In the genomic region with DNA sequence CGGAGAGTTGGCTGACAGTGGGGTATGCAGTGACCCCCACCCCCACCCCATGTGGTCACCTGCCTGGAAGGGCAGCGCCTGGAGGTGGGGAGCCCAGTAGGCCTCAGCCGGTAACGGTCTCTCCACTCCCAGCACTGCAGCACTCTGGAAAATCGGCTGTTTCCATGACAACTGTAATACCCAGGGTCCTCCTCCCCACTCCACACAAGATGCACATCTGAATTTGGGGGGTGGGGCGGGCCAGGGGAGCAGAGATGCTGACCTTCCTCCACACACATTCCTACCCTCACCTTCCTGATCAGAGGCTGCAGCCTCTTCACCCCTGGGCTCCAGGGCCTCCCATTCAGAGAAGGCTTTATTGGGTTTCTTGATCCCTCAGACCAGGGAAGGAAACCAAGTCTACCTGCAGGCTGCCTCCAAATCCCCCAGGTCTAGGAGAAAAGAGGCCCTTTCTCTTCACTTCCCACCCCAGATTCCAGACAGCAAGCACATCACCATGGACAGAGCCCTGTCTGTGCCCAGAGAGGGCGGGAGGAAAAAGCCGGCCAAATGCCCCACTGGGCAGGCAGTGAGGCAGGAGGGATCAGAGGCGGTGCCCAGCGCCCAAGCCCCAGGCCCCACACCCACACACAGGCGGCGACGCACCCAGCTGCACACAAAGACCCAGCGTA, we compare ENCODE assay signal across 16 cellular contexts. TPM values are rescaled to one million over a fixed set of nuclear protein-coding genes. Genes with fewer than 3 reads are reported as not detected.
DNase-seq lines count a peak whose midpoint lies in the region; ATAC-seq and TF ChIP-seq lines count a peak whose summit lies in the region.
"Had no signal": no experiment of that assay in that cellular context is flagged by ENCODE, and none has a peak within 500 bp of the region (broad histone marks: within the 10 kb centered on the region; RNA-seq: fewer than 3 reads in every experiment).

No MANE protein-coding gene starts in this region.

- CTCF ChIA-PET in MCF 10A (lab: Yijun Ruan, JAX), result no interaction called here
- CTCF ChIA-PET in activated CD8-positive, alpha-beta T cell treated with anti-CD3 and anti-CD28 coated beads for 36 hours (lab: Charles Lee), result no interaction called here

- POLR2A ChIA-PET in MCF 10A (lab: Yijun Ruan, JAX), result no interaction called here
- POLR2A ChIA-PET in activated CD8-positive, alpha-beta T cell treated with anti-CD3 and anti-CD28 coated beads for 36 hours (lab: Charles Lee), result no interaction called here

- TF ChIP-seq POLR2A in breast epithelium (IDR thresholded peaks at IDR 0.05) (no peak), uterus (IDR thresholded peaks at IDR 0.05) (no peak)

- H3K9ac ChIP-seq in endodermal cell (ENCODE audit: extremely low read depth, low read length, poor library complexity, severe bottlenecking), result no peak overlapping the region

- no TSS peak for BruUV-seq in MCF 10A (replicated peaks; lab: Mats Ljungman, UMichigan)

- H3K27me3 Mint-ChIP-seq in MCF 10A (ENCODE audit: insufficient read depth, unreplicated experiment) (peaks cover 29% of the 10 kb centered on the region), endodermal cell (ENCODE audit: insufficient read depth) (peaks cover 38% of the 10 kb centered on the region)
- H3K27me3 Mint-ChIP-seq in activated CD8-positive, alpha-beta T cell treated with anti-CD3 and anti-CD28 coated beads for 36 hours, result peaks cover 9% of the 10 kb centered on the region

- H3K36me3 ChIP-seq in breast epithelium, result no peaks in the 10 kb centered on the region
- H3K36me3 ChIP-seq in endodermal cell (ENCODE audit: control insufficient read depth, insufficient read depth, low read length), result no peaks in the 10 kb centered on the region
- no peaks in the 10 kb centered on the region for H3K36me3 ChIP-seq in mucosa of descending colon (ENCODE audit: low read depth)
- no peaks in the 10 kb centered on the region for H3K36me3 ChIP-seq in uterus
- H3K36me3 ChIP-seq: thyroid gland had no signal

- ATAC-seq in mucosa of descending colon (peak; percentile 57), HG02885 (IDR thresholded peaks at IDR 0.05; ENCODE audit: poor library complexity, unreplicated experiment) (no peak)
- ATAC-seq in activated CD8-positive, alpha-beta T cell treated with anti-CD3 and anti-CD28 coated beads for 36 hours, result no peak

- 43 to 59% methylated on average over 3 to 14 of the region's 14 CpGs for WGBS in endodermal cell (ENCODE audit: insufficient coverage in 1 of 2, insufficient read length in 1 of 2), 2 experiments

- DNase-seq in breast epithelium (ENCODE audit: low spot score in 2 of 2) (no peak), MCF 10A (ENCODE audit: unreplicated experiment) (no peak), endodermal cell (no peak), mucosa of descending colon (no peak), uterus (no peak), dermis blood vessel endothelial cell (no peak)
- DNase-seq in activated CD8-positive, alpha-beta T cell treated with anti-CD3 and anti-CD28 coated beads for 36 hours, result no peak
- DNase-seq: NCI-H1105 treated with DMSO at 0.1 percent for 48 hours, SHP77 had no signal

- no peaks in the 10 kb centered on the region for H3K9me3 Mint-ChIP-seq in MCF 10A (ENCODE audit: unreplicated experiment)
- no peaks in the 10 kb centered on the region for H3K9me3 Mint-ChIP-seq in endodermal cell
- no peaks in the 10 kb centered on the region for H3K9me3 Mint-ChIP-seq in activated CD8-positive, alpha-beta T cell treated with anti-CD3 and anti-CD28 coated beads for 36 hours

- intact Hi-C loops in breast epithelium (cut with DNase I; ENCODE audit: low total_unique reads) (no loop called here), MCF 10A (cut with micrococcal nuclease) (no loop called here), mucosa of descending colon (cut with DNase I, micrococcal nuclease) (no loop called here), uterus (cut with DNase I; ENCODE audit: low total_unique reads) (no loop called here)
- intact Hi-C loops in activated CD8-positive, alpha-beta T cell treated with anti-CD3 and anti-CD28 coated beads for 36 hours (cut with micrococcal nuclease), result no loop called here

- no peak for TF ChIP-seq CTCF in breast epithelium (IDR thresholded peaks at IDR 0.05)
- TF ChIP-seq CTCF in MCF 10A (IDR thresholded peaks at IDR 0.05; ENCODE audit: unreplicated experiment), result no peak
- no peak for TF ChIP-seq CTCF in endodermal cell (conservative IDR thresholded peaks at IDR 0.05)
- no peak for TF ChIP-seq CTCF in mucosa of descending colon (IDR thresholded peaks at IDR 0.05)
- TF ChIP-seq CTCF in uterus (IDR thresholded peaks at IDR 0.05), result no peak
- no peak for TF ChIP-seq CTCF in activated CD8-positive, alpha-beta T cell treated with anti-CD3 and anti-CD28 coated beads for 36 hours (IDR thresholded peaks at IDR 0.05)

- H3K4me1 ChIP-seq in breast epithelium, result no peaks in the 10 kb centered on the region
- H3K4me1 ChIP-seq in endodermal cell (ENCODE audit: control insufficient read depth, insufficient read depth, low read length), result no peaks in the 10 kb centered on the region
- H3K4me1 ChIP-seq in mucosa of descending colon (ENCODE audit: low read depth), result peaks cover 7% of the 10 kb centered on the region
- H3K4me1 ChIP-seq in uterus, result peaks cover 0 to 8% of the 10 kb centered on the region in 2 donors

- H3K4me3 ChIP-seq in breast epithelium, result peak overlapping the region in 2 of 3 donors; percentile 29 to 48
- peak overlapping the region; percentile 72 for H3K4me3 ChIP-seq in endodermal cell (ENCODE audit: low read length)
- H3K4me3 ChIP-seq in mucosa of descending colon, result no peak overlapping the region
- H3K4me3 ChIP-seq in uterus, result peak overlapping the region; percentile 21 to 34

- H3K4me1 Mint-ChIP-seq in MCF 10A (ENCODE audit: insufficient read depth, unreplicated experiment), result no peaks in the 10 kb centered on the region
- no peaks in the 10 kb centered on the region for H3K4me1 Mint-ChIP-seq in endodermal cell
- H3K4me1 Mint-ChIP-seq in activated CD8-positive, alpha-beta T cell treated with anti-CD3 and anti-CD28 coated beads for 36 hours (ENCODE audit: low read depth), result peaks cover 8% of the 10 kb centered on the region

- H3K9me3 ChIP-seq in breast epithelium (no peaks in the 10 kb centered on the region), endodermal cell (ENCODE audit: control insufficient read depth, low read length) (no peaks in the 10 kb centered on the region), mucosa of descending colon (no peaks in the 10 kb centered on the region), uterus (no peaks in the 10 kb centered on the region)
- H3K9me3 ChIP-seq: thyroid gland had no signal

- H3K36me3 Mint-ChIP-seq in MCF 10A (ENCODE audit: insufficient read depth, unreplicated experiment) (no peaks in the 10 kb centered on the region), endodermal cell (ENCODE audit: low read depth) (no peaks in the 10 kb centered on the region)
- H3K36me3 Mint-ChIP-seq in activated CD8-positive, alpha-beta T cell treated with anti-CD3 and anti-CD28 coated beads for 36 hours (ENCODE audit: low read depth), result no peaks in the 10 kb centered on the region

- H3K27me3 ChIP-seq in breast epithelium (peaks cover 0 to 42% of the 10 kb centered on the region in 2 donors), endodermal cell (ENCODE audit: control insufficient read depth, insufficient read depth, low read length, poor library complexity, severe bottlenecking) (peaks cover 52% of the 10 kb centered on the region), uterus (no peaks in the 10 kb centered on the region)
- H3K27me3 ChIP-seq: thyroid gland had no signal

- H3K4me3 Mint-ChIP-seq in MCF 10A (ENCODE audit: unreplicated experiment) (no peak overlapping the region), endodermal cell (peak overlapping the region; percentile 48)
- H3K4me3 Mint-ChIP-seq in activated CD8-positive, alpha-beta T cell treated with anti-CD3 and anti-CD28 coated beads for 36 hours, result no peak overlapping the region

- H3K27ac ChIP-seq in breast epithelium (no peak overlapping the region), endodermal cell (ENCODE audit: low read depth, low read length) (peak overlapping the region; percentile 88), uterus (peak overlapping the region in 1 of 2 donors; percentile 34)
- H3K27ac ChIP-seq: thyroid gland had no signal

- H3K27ac Mint-ChIP-seq in MCF 10A (ENCODE audit: low read depth, unreplicated experiment), result no peak overlapping the region
- no peak overlapping the region for H3K27ac Mint-ChIP-seq in endodermal cell
- no peak overlapping the region for H3K27ac Mint-ChIP-seq in activated CD8-positive, alpha-beta T cell treated with anti-CD3 and anti-CD28 coated beads for 36 hours

RNA-seq across cellular contexts. Expression of a gene that starts 46.5 kb away (rescaled TPM):
- total RNA-seq in breast epithelium (not detected), MCF 10A (2022) (not detected in 2 replicates), endodermal cell (not detected), mucosa of descending colon (not detected), uterus (not detected), dermis blood vessel endothelial cell (not detected in 2 replicates)
- polyA plus RNA-seq in endodermal cell (2013, experiment 1 of 2), result not detected
- not detected for polyA plus RNA-seq in endodermal cell (2013, experiment 2 of 2)
- not detected for total RNA-seq in activated CD8-positive, alpha-beta T cell treated with anti-CD3 and anti-CD28 coated beads for 36 hours
- total RNA-seq: A172, glomerular endothelial cell, HT1080, NCI-H460, thyroid gland had no signal
- polyA plus RNA-seq: small intestine had no signal
